In the genomic region with DNA sequence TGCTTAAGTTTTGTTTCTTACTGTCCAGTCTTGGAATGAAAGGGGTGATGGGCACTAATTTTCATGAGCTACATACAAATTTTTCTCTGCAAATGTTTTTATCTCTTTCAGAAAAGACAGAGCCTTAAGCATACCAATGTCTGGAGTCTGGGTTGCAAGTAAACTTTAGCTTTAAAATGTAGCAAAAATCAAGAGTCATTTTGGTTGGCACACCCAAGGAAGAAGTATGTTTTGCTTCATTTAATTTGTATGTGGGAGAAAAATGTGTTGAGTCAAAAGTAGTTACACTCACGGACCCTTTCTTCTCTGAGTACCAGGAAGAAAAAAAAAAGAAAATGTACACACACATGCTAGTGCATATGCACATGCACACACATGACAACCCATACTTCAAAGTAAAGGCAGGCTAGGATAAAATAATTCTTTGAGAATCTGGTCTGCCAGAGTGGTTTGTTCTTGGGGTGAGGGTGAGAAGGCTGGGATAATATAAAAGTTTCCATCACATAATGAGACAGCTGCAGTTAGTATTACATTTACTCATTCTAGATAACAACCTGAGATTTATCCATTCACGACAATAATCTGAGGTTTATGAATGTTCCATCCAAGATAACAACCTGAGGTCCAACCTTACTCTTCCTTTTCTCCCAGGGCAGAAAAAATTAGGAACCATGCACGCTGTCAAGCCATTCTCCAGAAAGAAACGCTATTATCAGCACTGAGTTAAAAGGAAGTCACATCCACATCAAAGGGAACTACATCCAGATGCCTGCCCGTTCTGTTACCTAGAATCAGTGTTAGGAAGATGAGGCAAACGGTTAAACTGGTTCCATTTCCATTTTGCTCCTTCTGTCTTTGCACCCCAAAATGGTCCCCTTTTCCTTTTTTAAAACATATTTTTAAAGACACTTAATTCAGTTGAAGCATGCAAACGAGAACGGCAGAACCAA, we compare ENCODE assay signal across 24 cellular contexts. TPM values are rescaled to one million over a fixed set of nuclear protein-coding genes. Genes with fewer than 3 reads are reported as not detected.
DNase-seq lines count a peak whose midpoint lies in the region; ATAC-seq, FAIRE-seq and TF ChIP-seq lines count a peak whose summit lies in the region.
"Had no signal": no experiment of that assay in that cellular context is flagged by ENCODE, and none has a peak within 500 bp of the region (broad histone marks: within the 10 kb centered on the region; RNA-seq: fewer than 3 reads in every experiment).

No MANE protein-coding gene starts in this region.

- H3K9me3 ChIP-seq in Loucy (ENCODE audit: insufficient read depth, low read depth, low read length): no peaks in the 10 kb centered on the region
- H3K9me3 ChIP-seq in GM12878 (replicated peaks; ENCODE audit: control insufficient read depth, insufficient read depth, low read length): no peaks in the 10 kb centered on the region; the same call in 2 of the 3 replicates
- H3K9me3 ChIP-seq in tibial nerve: no peaks in the 10 kb centered on the region
- H3K9me3 ChIP-seq: Caco-2, left lung, stomach, upper lobe of left lung had no signal

- H3K36me3 ChIP-seq in Loucy (ENCODE audit: insufficient read depth, low read length) (no peaks in the 10 kb centered on the region), GM12878 (ENCODE audit: control insufficient read depth in 2 of 2, insufficient read depth in 2 of 2, low read length in 1 of 2) (no peaks in the 10 kb centered on the region), tibial nerve (no peaks in the 10 kb centered on the region)
- H3K36me3 ChIP-seq: left lung, stomach, upper lobe of left lung had no signal

- no peak overlapping the region for H3K4me3 ChIP-seq in AG10803 (ENCODE audit: low read length)
- H3K4me3 ChIP-seq in Loucy (ENCODE audit: low read length, poor library complexity, severe bottlenecking): peak overlapping the region; percentile 66
- H3K4me3 ChIP-seq in GM12878: no peak overlapping the region
- no peak overlapping the region for H3K4me3 ChIP-seq in tibial nerve
- H3K4me3 ChIP-seq: left lung, skin epidermis, stomach, upper lobe of left lung had no signal

- peaks cover 51% of the 10 kb centered on the region for H3K4me1 Mint-ChIP-seq in CD14-positive monocyte

- peaks cover 69% of the 10 kb centered on the region for H3K4me1 ChIP-seq in Loucy (ENCODE audit: insufficient read depth, low read length, poor library complexity, severe bottlenecking)
- H3K4me1 ChIP-seq in GM12878 (ENCODE audit: control insufficient read depth, insufficient read depth, low read length): no peaks in the 10 kb centered on the region
- peaks cover 0 to 28% (median 3%) of the 10 kb centered on the region in 4 donors for H3K4me1 ChIP-seq in tibial nerve
- H3K4me1 ChIP-seq: Caco-2, stomach had no signal

- H3K27ac ChIP-seq in GM12878 (ENCODE audit: control insufficient read depth, insufficient read depth) (no peak overlapping the region), tibial nerve (no peak overlapping the region)
- H3K27ac ChIP-seq: HL-60, left lung, RWPE1, skin epidermis, stomach, upper lobe of left lung had no signal

- FAIRE-seq in GM12878 (lab: Jason Lieb, UNC): no peak
- FAIRE-seq: bronchial epithelial cell had no signal

- TF ChIP-seq EP300 in GM12878 (IDR thresholded peaks at IDR 0.05; ENCODE audit: borderline replicate concordance in 1 of 2, control insufficient read depth in 1 of 2, low read depth in 2 of 2, low read length in 2 of 2) (no peak), tibial nerve (IDR thresholded peaks at IDR 0.05) (no peak)

- H3K9me3 Mint-ChIP-seq in CD14-positive monocyte: no peaks in the 10 kb centered on the region
- H3K9me3 Mint-ChIP-seq: neural crest cell had no signal

- 0 out of 2 replicates have a peak, but pooled peaks cover 2% of the 10 kb centered on the region for H3F3A ChIP-seq in Loucy (ENCODE audit: low read depth)

- peak; percentile 32 for ATAC-seq in GM12878
- ATAC-seq: activated CD4-positive, CD25-positive, alpha-beta regulatory T cell treated with anti-CD3 and anti-CD28 coated beads, Interleukin-2, amount 50 U/mL, for 24 hours; left lung; SK-N-SH treated with all-trans-retinoic acid at 6 μM for 48 hours had no signal

- H3K27me3 ChIP-seq in Loucy (ENCODE audit: insufficient read depth, low read length, poor library complexity, severe bottlenecking) (no peaks in the 10 kb centered on the region), GM12878 (replicated peaks in 1 of 2; ENCODE audit: control insufficient read depth in 2 of 2, insufficient read depth in 2 of 2, low read length in 1 of 2) (no peaks in the 10 kb centered on the region), tibial nerve (no peaks in the 10 kb centered on the region)
- H3K27me3 ChIP-seq: left lung, stomach, upper lobe of left lung had no signal

- CTCF ChIA-PET in GM12878 (lab: Yijun Ruan, JAX): no interaction called here

- in situ Hi-C loops in GM12878 (cut with MboI): loop anchor here (25.0 kb wide), 1 partner anchor 1851 kb away; the partner anchor contains the start of gene FRRS1

- POLR2A ChIA-PET in GM12878 (lab: Charles Lee): no interaction called here

- TF ChIP-seq CTCF in AG10803 (conservative IDR thresholded peaks at IDR 0.05; ENCODE audit: low read length) (no peak), CD14-positive monocyte (IDR thresholded peaks at IDR 0.05) (no peak), Loucy (conservative IDR thresholded peaks at IDR 0.05; ENCODE audit: low read length) (no peak), GM12878 (IDR thresholded peaks at IDR 0.05 in 2 of 3, conservative IDR thresholded peaks at IDR 0.05 in 1 of 3; ENCODE audit: control insufficient read depth in 2 of 3, extremely low read depth in 1 of 3, insufficient read depth in 1 of 3, low read depth in 3 of 3, low read length in 3 of 3) (no peak), tibial nerve (IDR thresholded peaks at IDR 0.05) (no peak)

- peaks cover 6 to 11% of the 10 kb centered on the region in 2 donors for H3K36me3 Mint-ChIP-seq in CD14-positive monocyte

- no peaks in the 10 kb centered on the region for H4K20me1 ChIP-seq in Loucy (ENCODE audit: insufficient read depth, low read length, poor library complexity, severe bottlenecking)
- H4K20me1 ChIP-seq in GM12878 (ENCODE audit: control insufficient read depth, insufficient read depth): no peaks in the 10 kb centered on the region

- TF ChIP-seq POLR2A in GM12878 (IDR thresholded peaks at IDR 0.05; ENCODE audit: low read depth, low read length) (no peak), tibial nerve (IDR thresholded peaks at IDR 0.05) (no peak)

- H3K4me2 ChIP-seq in Loucy (ENCODE audit: low read depth, low read length, poor library complexity, severe bottlenecking) (peak overlapping the region; percentile 74), GM12878 (ENCODE audit: control insufficient read depth, insufficient read depth) (no peak overlapping the region; the same call in 1 of the 2 replicates)

- H3K9ac ChIP-seq in Loucy (ENCODE audit: low read depth, low read length, poor library complexity, severe bottlenecking) (peak overlapping the region; percentile 32), GM12878 (ENCODE audit: control insufficient read depth, insufficient read depth, low read length) (no peak overlapping the region)

- TF ChIP-seq RAD21 in GM12878 (IDR thresholded peaks at IDR 0.05; ENCODE audit: insufficient read depth, low read depth, low read length): no peak

- RAD21 ChIA-PET in GM12878 (lab: Charles Lee; ENCODE audit: unreplicated experiment): interaction anchor here (1.3 to 1.4 kb wide), 2 partner anchors 7 to 9 kb away, joined by 3 to 4 read pairs; no protein-coding TSS in a partner anchor

- WGBS in GM12878 (ENCODE audit: insufficient coverage, insufficient replicate concordance, low lambda C conversion rate, missing lambda C conversion rate): 17% methylated on average over 8 of the region's 8 CpGs
- WGBS in tibial nerve, 2 donors: 79 to 85% methylated on average over 8 of the region's 8 CpGs

- H2AFZ ChIP-seq in Loucy (ENCODE audit: low read length): no peak overlapping the region
- H2AFZ ChIP-seq in GM12878 (ENCODE audit: control insufficient read depth, low read depth, low read length): no peak overlapping the region

- H3K27me3 Mint-ChIP-seq in CD14-positive monocyte (ENCODE audit: low read depth in 3 of 3): peaks cover 0 to under 1% (median 0%) of the 10 kb centered on the region in 3 donors

- peak; percentile 17 for DNase-seq in AG10803 (ENCODE audit: low read depth)
- no peak for DNase-seq in CD14-positive monocyte (ENCODE audit: low spot score)
- DNase-seq in GM12878 (ENCODE audit: low read depth, low spot score): no peak
- DNase-seq in UCSD-AML1 (lab: John Stamatoyannopoulos, UW; ENCODE audit: unreplicated experiment): no peak
- DNase-seq in stimulated activated CD4-positive, alpha-beta T cell treated with anti-CD3 and anti-CD28 coated beads, Interleukin-2, amount 100 ng/mL, for 48 hours: no peak
- DNase-seq in tibial nerve (ENCODE audit: low spot score in 2 of 2): no peak
- no peak for DNase-seq in NOMO-1 treated with DMSO at 0.1 percent for 48 hours (lab: John Stamatoyannopoulos, UW; ENCODE audit: unreplicated experiment)
- DNase-seq: activated CD8-positive, alpha-beta memory T cell treated with anti-CD3 and anti-CD28 coated beads, Interleukin-2, amount 50 U/mL, for 4 hours; Caco-2; dermis blood vessel endothelial cell; head of caudate nucleus; left lung; NCI-H1436 treated with DMSO at 0.1 percent for 48 hours; NCI-H524 treated with DMSO at 0.1 percent for 48 hours; stomach; upper lobe of left lung had no signal

- SMC1A ChIA-PET in GM12878 (lab: Charles Lee; ENCODE audit: uncharacterized antibody, unreplicated experiment): interaction anchor here (0.6 to 2.7 kb wide), 6 partner anchors 7 to 343 kb away, joined by 3 to 17 read pairs (median 4); no protein-coding TSS in a partner anchor

- BruUV-seq in GM12878 (replicated peaks; lab: Mats Ljungman, UMichigan): no TSS peak

- H3K79me2 ChIP-seq in Loucy (ENCODE audit: insufficient read depth, low read length) (peaks cover 95% of the 10 kb centered on the region), GM12878 (ENCODE audit: control insufficient read depth, insufficient read depth, low read length) (no peaks in the 10 kb centered on the region)

- H3K27ac Mint-ChIP-seq in CD14-positive monocyte: peak overlapping the region; percentile 7 to 87 (median 67)

- intact Hi-C loops in CD14-positive monocyte (cut with micrococcal nuclease) (no loop called here), GM12878 (cut with micrococcal nuclease; ENCODE audit: unreplicated experiment) (loop anchor here (10.0 kb wide), 1 partner anchor 1187 kb away; the partner anchor contains the start of gene PTBP2)

- no peaks in the 10 kb centered on the region for H3K9me2 ChIP-seq in Loucy (replicated peaks; ENCODE audit: low read depth, low read length)

- no peak overlapping the region for H3K4me3 Mint-ChIP-seq in CD14-positive monocyte
- H3K4me3 Mint-ChIP-seq: neural crest cell had no signal

RNA-seq across cellular contexts. Expression of gene DPYD, which starts 9.3 kb away (rescaled TPM):
- polyA plus RNA-seq in CD14-positive monocyte (100 to 1,000 TPM; 144 to 171 TPM), GM12878 (2011; rRNA removed) (15.4 and 22.4 TPM in 2 replicates), GM12878 (2014; fragmentation: Illumina TruSeq; extraction: Trizol) (11.7 and 14.1 TPM in 2 replicates), GM12878 (2014; fragmentation: Nextera tagmentation; extraction: Ambion mirVana) (1 to 10 TPM; 5.7 to 6.5 TPM), GM12878 (2014; rRNA removed) (6.9 and 7.5 TPM in 2 replicates), GM12878 (2016; fragmentation: Nextera tagmentation; extraction: Ambion mirVana) (1 to 10 TPM; 7.5 to 8.6 TPM)
- 162 and 178 TPM in 2 replicates for total RNA-seq in GM12878 (2013; cell fraction: nucleolus; rRNA removed)
- total RNA-seq in GM12878 (2014; rRNA removed) (17.8 and 22.8 TPM in 2 replicates), GM12878 (2014; rRNA removed; fragmentation: Illumina TruSeq; extraction: Trizol) (23.7 and 23.8 TPM in 2 replicates), GM12878 (2021) (15.5 and 17.2 TPM in 2 replicates), tibial nerve (10 to 100 TPM; 35.7 to 65.4 (median 43.7) TPM)
- 3.8 TPM for polyA plus RNA-seq in GM12878 (2011; ENCODE audit: low read depth)
- 7.5 and 8.4 TPM in 2 replicates for polyA plus RNA-seq in GM12878 (2011; cell fraction: cytosol; rRNA removed)
- polyA plus RNA-seq in GM12878 (2011; cell fraction: nucleus; rRNA removed): 12.5 and 12.6 TPM in 2 replicates
- polyA plus RNA-seq in GM12878 (2012): 4.3 and 5.7 TPM in 2 replicates
- polyA minus RNA-seq in GM12878 (2011; rRNA and poly(A)+ RNA removed): 35.2 and 38.5 TPM in 2 replicates
- 5.9 and 8.4 TPM in 2 replicates for polyA minus RNA-seq in GM12878 (2011; cell fraction: cytosol; rRNA and poly(A)+ RNA removed)
- 61.8 and 98.4 TPM in 2 replicates for polyA minus RNA-seq in GM12878 (2011; cell fraction: nucleus; rRNA and poly(A)+ RNA removed)
